12 cellular contexts compared by ENCODE assay signal in the genomic region with DNA sequence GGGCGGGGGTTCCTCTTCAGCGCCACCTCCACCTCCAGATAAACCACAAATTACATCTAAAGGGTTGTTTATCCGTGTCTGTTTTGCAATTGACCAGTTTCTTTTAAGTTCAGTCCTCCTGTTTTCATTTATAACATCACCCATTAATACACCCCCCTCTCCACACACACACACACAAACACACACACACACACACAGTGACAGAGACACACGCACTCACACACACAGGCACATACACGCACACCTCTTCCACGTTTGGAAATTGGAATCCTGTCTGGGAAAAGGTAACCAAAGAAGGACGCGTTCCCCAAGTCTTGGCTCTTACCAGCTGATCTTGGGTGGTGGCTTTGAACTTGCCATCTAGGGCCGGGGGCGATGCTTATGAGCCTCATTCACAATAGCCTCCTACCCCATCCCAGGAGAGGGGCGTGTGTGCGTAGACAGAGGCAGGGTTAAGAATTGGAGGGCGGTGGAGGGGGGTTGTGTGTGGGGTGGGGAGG. TPM values are rescaled to one million over a fixed set of nuclear protein-coding genes. Genes with fewer than 3 reads are reported as not detected.
A peak's percentile ranks its signal among the peaks of the same experiment; 100 is the strongest.
DNase-seq lines count a peak whose midpoint lies in the region; ATAC-seq, FAIRE-seq and TF ChIP-seq lines count a peak whose summit lies in the region.
"Had no signal": no experiment of that assay in that cellular context is flagged by ENCODE, and none has a peak within 500 bp of the region (broad histone marks: within the 10 kb centered on the region; RNA-seq: fewer than 3 reads in every experiment).

No MANE protein-coding gene starts in this region.

- no peaks in the 10 kb centered on the region for H3K9me3 ChIP-seq in left ventricle myocardium inferior (replicated peaks)

- H3K9me3 Mint-ChIP-seq in central memory CD8-positive, alpha-beta T cell, result no peaks in the 10 kb centered on the region

- intact Hi-C loops in left ventricle myocardium inferior (cut with micrococcal nuclease), result no loop called here
- intact Hi-C loops in left cardiac atrium (cut with DNase I), result loop anchor here in 1 of 2 donors (5.0 kb wide), 1 partner anchor 528 kb away; no protein-coding TSS in a partner anchor

- peaks cover 100% of the 10 kb centered on the region for H3K27me3 ChIP-seq in left ventricle myocardium inferior (ENCODE audit: low read depth)

- peaks cover 42% of the 10 kb centered on the region for H3K4me1 ChIP-seq in left ventricle myocardium inferior

- no peak overlapping the region for H3K27ac ChIP-seq in left ventricle myocardium inferior (replicated peaks)
- H3K27ac ChIP-seq: WERI-Rb-1 had no signal

- no peaks in the 10 kb centered on the region for H3K36me3 ChIP-seq in left ventricle myocardium inferior
- H3K36me3 ChIP-seq: WERI-Rb-1 had no signal

- no peak for TF ChIP-seq CTCF in left ventricle myocardium inferior (IDR thresholded peaks at IDR 0.05; ENCODE audit: borderline replicate concordance)

- no peak overlapping the region for H3K27ac Mint-ChIP-seq in central memory CD8-positive, alpha-beta T cell (ENCODE audit: low read depth)

- peaks cover 5% of the 10 kb centered on the region for H3K4me1 Mint-ChIP-seq in central memory CD8-positive, alpha-beta T cell

- H3K4me3 ChIP-seq in left ventricle myocardium inferior, result peak overlapping the region; percentile 60

- in situ Hi-C loops in KBM-7 (cut with MboI; ENCODE audit: low pct_unique_long_range_greater_than_20kb, low sequenced_read_pairs), result no loop called here

- peaks cover 77% of the 10 kb centered on the region for H3K27me3 Mint-ChIP-seq in central memory CD8-positive, alpha-beta T cell

- H3K4me3 Mint-ChIP-seq in central memory CD8-positive, alpha-beta T cell, result peak overlapping the region; percentile 1

- DNase-seq in left ventricle myocardium inferior (no peak), left cardiac atrium (no peak), midbrain (lab: John Stamatoyannopoulos, UW) (peak; percentile 46), urothelium cell line (ENCODE audit: low spot score) (no peak), GF-D8 (lab: John Stamatoyannopoulos, UW) (no peak), KBM-7 (no peak)
- DNase-seq in central memory CD8-positive, alpha-beta T cell (ENCODE audit: low spot score in 2 of 2), result no peak
- DNase-seq: left colon had no signal

- H3K36me3 Mint-ChIP-seq in central memory CD8-positive, alpha-beta T cell (ENCODE audit: insufficient read depth), result no peaks in the 10 kb centered on the region

- peak; percentile 61 for FAIRE-seq in urothelium cell line (lab: Jason Lieb, UNC)
- FAIRE-seq: bronchial epithelial cell, GM19239 had no signal

- no peak for ATAC-seq in left cardiac atrium
- ATAC-seq in central memory CD8-positive, alpha-beta T cell (replicated peaks; ENCODE audit: extremely low read depth, poor library complexity, severe bottlenecking), result no peak
- no peak for ATAC-seq in GM21360 (IDR thresholded peaks at IDR 0.05; ENCODE audit: unreplicated experiment)
- ATAC-seq: left colon had no signal

RNA-seq across cellular contexts. Expression of gene CSMD2, which starts 0.4 kb away (rescaled TPM):
- total RNA-seq in left ventricle myocardium inferior, result 0.14 TPM
- under 1 TPM; 0.29 to 0.58 TPM for total RNA-seq in left cardiac atrium
- total RNA-seq: bronchial epithelial cell had no signal

RNA-seq across cellular contexts. Expression of gene C1orf94, which starts 11.2 kb away (rescaled TPM):
- total RNA-seq in left ventricle myocardium inferior, result not detected
- total RNA-seq in left cardiac atrium, result not detected
- total RNA-seq: bronchial epithelial cell had no signal
